8 cellular contexts compared by ENCODE assay signal in genomic region chr5:1344975-1345838, GRCh38. TPM values are rescaled to one million over a fixed set of nuclear protein-coding genes. Genes with fewer than 3 reads are reported as not detected.
DNase-seq lines count a peak whose midpoint lies in the region; ATAC-seq and TF ChIP-seq lines count a peak whose summit lies in the region.

A gene with protein sequence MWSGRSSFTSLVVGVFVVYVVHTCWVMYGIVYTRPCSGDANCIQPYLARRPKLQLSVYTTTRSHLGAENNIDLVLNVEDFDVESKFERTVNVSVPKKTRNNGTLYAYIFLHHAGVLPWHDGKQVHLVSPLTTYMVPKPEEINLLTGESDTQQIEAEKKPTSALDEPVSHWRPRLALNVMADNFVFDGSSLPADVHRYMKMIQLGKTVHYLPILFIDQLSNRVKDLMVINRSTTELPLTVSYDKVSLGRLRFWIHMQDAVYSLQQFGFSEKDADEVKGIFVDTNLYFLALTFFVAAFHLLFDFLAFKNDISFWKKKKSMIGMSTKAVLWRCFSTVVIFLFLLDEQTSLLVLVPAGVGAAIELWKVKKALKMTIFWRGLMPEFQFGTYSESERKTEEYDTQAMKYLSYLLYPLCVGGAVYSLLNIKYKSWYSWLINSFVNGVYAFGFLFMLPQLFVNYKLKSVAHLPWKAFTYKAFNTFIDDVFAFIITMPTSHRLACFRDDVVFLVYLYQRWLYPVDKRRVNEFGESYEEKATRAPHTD (minus strand): TSS chr5:1345099. CDS start chr5:1344841, 258 bp downstream.

- TF ChIP-seq RAD21 in Ishikawa (IDR thresholded peaks at IDR 0.05; ENCODE audit: low read depth): no peak

- BruUV-seq in Panc1 (replicated peaks; lab: Mats Ljungman, UMichigan): TSS peak; percentile 87

- H3K27ac ChIP-seq in Panc1 (ENCODE audit: low read length): peak within 1 kb of the TSS; percentile 94
- H3K27ac ChIP-seq in esophagus squamous epithelium: peak within 1 kb of the TSS; percentile 81 to 93 (median 87)

- CTCF ChIA-PET in Panc1 (lab: Charles Lee): no interaction called here

- peaks cover 11 to 18% of the 10 kb centered on the region in 2 donors for H3K36me3 Mint-ChIP-seq in activated T-cell treated with anti-CD3 and anti-CD28 coated beads, Interleukin-2, amount 50 U/mL, for 72 hours (ENCODE audit: insufficient read depth in 2 of 2)

- no peaks in the 10 kb centered on the region for H3K9me3 Mint-ChIP-seq in activated T-cell treated with anti-CD3 and anti-CD28 coated beads, Interleukin-2, amount 50 U/mL, for 72 hours

- ATAC-seq in GM21576 (IDR thresholded peaks at IDR 0.05; ENCODE audit: unreplicated experiment) (peak; percentile 51), Panc1 (peak; percentile 91)
- ATAC-seq in activated T-cell treated with anti-CD3 and anti-CD28 coated beads, Interleukin-2, amount 50 U/mL, for 72 hours (replicated peaks in 1 of 2): peak; percentile 96 to 97

- TF ChIP-seq POLR2A in esophagus squamous epithelium (IDR thresholded peaks at IDR 0.05): peak in 3 of 4 donors; percentile 72 to 80 (median 77)

- peaks cover 16% of the 10 kb centered on the region for H3K4me1 ChIP-seq in Panc1 (ENCODE audit: control insufficient read depth, insufficient read depth, low read length)
- H3K4me1 ChIP-seq in esophagus squamous epithelium: peaks cover 16 to 35% (median 18%) of the 10 kb centered on the region in 3 donors

- peaks cover 31% of the 10 kb centered on the region for H3K4me1 Mint-ChIP-seq in activated T-cell treated with anti-CD3 and anti-CD28 coated beads, Interleukin-2, amount 50 U/mL, for 72 hours (ENCODE audit: low read depth)

- intact Hi-C loops in Panc1 (cut with micrococcal nuclease; ENCODE audit: unreplicated experiment): no loop called here
- intact Hi-C loops in esophagus squamous epithelium (cut with DNase I): no loop called here

- TF ChIP-seq EP300 in Ishikawa (IDR thresholded peaks at IDR 0.05; ENCODE audit: borderline replicate concordance): no peak

- no peak for TF ChIP-seq CTCF in Panc1 (IDR thresholded peaks at IDR 0.05)
- TF ChIP-seq CTCF in esophagus squamous epithelium (IDR thresholded peaks at IDR 0.05): peak in 4 of 6 experiments; percentile 22 to 45 (median 35)

- in situ Hi-C loops in Panc1 (cut with HindIII; ENCODE audit: low pct_unique_long_range_greater_than_20kb, low sequenced_read_pairs): no loop called here

- H3K27me3 ChIP-seq in Panc1 (ENCODE audit: control insufficient read depth, insufficient read depth, low read length) (no peaks in the 10 kb centered on the region), esophagus squamous epithelium (no peaks in the 10 kb centered on the region)

- H3K9me3 ChIP-seq in Panc1 (ENCODE audit: control insufficient read depth, insufficient read depth, low read depth, low read length) (no peaks in the 10 kb centered on the region), esophagus squamous epithelium (no peaks in the 10 kb centered on the region)

- POLR2A ChIA-PET in Panc1 (lab: Charles Lee): interaction anchor here (0.6 kb wide), 1 partner anchor 17 kb away, joined by 5 read pairs; no protein-coding TSS in a partner anchor

- H3K36me3 ChIP-seq in Panc1 (ENCODE audit: control insufficient read depth, insufficient read depth, low read length) (peaks cover 19% of the 10 kb centered on the region), esophagus squamous epithelium (peaks cover 10 to 32% (median 13%) of the 10 kb centered on the region in 3 donors)

- DNase-seq in DMS153 (lab: John Stamatoyannopoulos, UW): peak; percentile 75
- peak; percentile 24 for DNase-seq in Panc1 (ENCODE audit: low read depth, low spot score)
- peak; percentile 91 to 93 for DNase-seq in activated T-cell treated with anti-CD3 and anti-CD28 coated beads, Interleukin-2, amount 50 U/mL, for 72 hours
- peak; percentile 13 for DNase-seq in esophagus squamous epithelium (lab: John Stamatoyannopoulos, UW)
- DNase-seq in myocyte (ENCODE audit: low read depth): peak; percentile 90
- DNase-seq in stimulated activated CD8-positive, alpha-beta memory T cell treated with anti-CD3 and anti-CD28 coated beads, Interleukin-7, amount 100 ng/mL, for 4 hours (ENCODE audit: low read depth in 2 of 2): peak; percentile 67 to 88

- H3K4me3 ChIP-seq in Panc1 (ENCODE audit: low read depth in 2 of 2, low read length in 2 of 2): peak within 1 kb of the TSS; percentile 96 to 98
- H3K4me3 ChIP-seq in esophagus squamous epithelium: peak within 1 kb of the TSS; percentile 76 to 96 (median 88)

- H3K27me3 Mint-ChIP-seq in activated T-cell treated with anti-CD3 and anti-CD28 coated beads, Interleukin-2, amount 50 U/mL, for 72 hours (ENCODE audit: low read depth): no peaks in the 10 kb centered on the region

- peak within 1 kb of the TSS; percentile 88 to 97 for H3K4me3 Mint-ChIP-seq in activated T-cell treated with anti-CD3 and anti-CD28 coated beads, Interleukin-2, amount 50 U/mL, for 72 hours

- peak within 1 kb of the TSS; percentile 86 for H3K27ac Mint-ChIP-seq in activated T-cell treated with anti-CD3 and anti-CD28 coated beads, Interleukin-2, amount 50 U/mL, for 72 hours

- 3 to 7% methylated on average over 3 to 14 of the region's 87 CpGs for WGBS in esophagus squamous epithelium, 2 donors

TF ChIP-seq in Ishikawa, 13 proteins besides CTCF, POLR2A, EP300 and RAD21:
- TF ChIP-seq TAF1 (IDR thresholded peaks at IDR 0.05; ENCODE audit: low read depth) (peak; percentile 70; the same call in 1 of the 2 replicates), EGR1 (IDR thresholded peaks at IDR 0.05) (no peak), TEAD4 (IDR thresholded peaks at IDR 0.05) (no peak), CREB1 (IDR thresholded peaks at IDR 0.05; ENCODE audit: low read depth) (peak; percentile 92), ZBTB7A (IDR thresholded peaks at IDR 0.05; ENCODE audit: low read depth) (0 out of 2 replicates have a peak, but pooled peaks have one; percentile 43), REST (IDR thresholded peaks at IDR 0.05; ENCODE audit: low read depth) (no peak), TCF12 (IDR thresholded peaks at IDR 0.05; ENCODE audit: low read depth) (peak; percentile 16; the same call in 1 of the 2 replicates), FOXM1 (IDR thresholded peaks at IDR 0.05; ENCODE audit: borderline replicate concordance, low read depth) (no peak), YY1 (IDR thresholded peaks at IDR 0.05; ENCODE audit: low read depth) (no peak)
- TF ChIP-seq, protein P1, sequence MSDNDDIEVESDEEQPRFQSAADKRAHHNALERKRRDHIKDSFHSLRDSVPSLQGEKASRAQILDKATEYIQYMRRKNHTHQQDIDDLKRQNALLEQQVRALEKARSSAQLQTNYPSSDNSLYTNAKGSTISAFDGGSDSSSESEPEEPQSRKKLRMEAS (IDR thresholded peaks at IDR 0.05): peak; percentile 40; the same call in 1 of the 2 replicates
- TF ChIP-seq, protein P2, sequence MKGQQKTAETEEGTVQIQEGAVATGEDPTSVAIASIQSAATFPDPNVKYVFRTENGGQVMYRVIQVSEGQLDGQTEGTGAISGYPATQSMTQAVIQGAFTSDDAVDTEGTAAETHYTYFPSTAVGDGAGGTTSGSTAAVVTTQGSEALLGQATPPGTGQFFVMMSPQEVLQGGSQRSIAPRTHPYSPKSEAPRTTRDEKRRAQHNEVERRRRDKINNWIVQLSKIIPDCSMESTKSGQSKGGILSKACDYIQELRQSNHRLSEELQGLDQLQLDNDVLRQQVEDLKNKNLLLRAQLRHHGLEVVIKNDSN (IDR thresholded peaks at IDR 0.05): peak; percentile 28; the same call in 1 of the 2 replicates
TF ChIP-seq in Ishikawa: peak in this region for 6.

RNA-seq across cellular contexts. Expression of the gene that starts here (rescaled TPM):
- total RNA-seq in Panc1 (2021; ENCODE audit: unreplicated experiment) (188 TPM), esophagus squamous epithelium (10 to 100 TPM; 42.8 to 75.2 (median 65.1) TPM), myocyte (156 and 169 TPM in 2 replicates)
- 187 TPM for polyA plus RNA-seq in Panc1 (2012; ENCODE audit: insufficient read length)
- total RNA-seq in activated T-cell treated with anti-CD3 and anti-CD28 coated beads, Interleukin-2, amount 50 U/mL, for 72 hours: 10 to 100 TPM; 78.6 to 80.2 TPM
- 120 TPM for polyA plus RNA-seq in myocyte (2012)

Comparison
In these comparisons a context has a peak if more than half of its experiments do, and no peak if none do; other contexts are left out.
1. Peak in every context shown above with its lines: DNase-seq, ATAC-seq, H3K4me3 ChIP-seq and H3K27ac ChIP-seq.
2. DNase-seq: peak in every context shown above with its lines; median percentile 92 in activated T-cell treated with anti-CD3 and anti-CD28 coated beads, Interleukin-2, amount 50 U/mL, for 72 hours; 90 in myocyte; 78 in stimulated activated CD8-positive, alpha-beta memory T cell treated with anti-CD3 and anti-CD28 coated beads, Interleukin-7, amount 100 ng/mL, for 4 hours; 75 in DMS153; 24 in Panc1; 13 in esophagus squamous epithelium.